Comparison of ENCODE assay signal across 2 cellular contexts in genomic region chr11:35363246-35364100, GRCh38.
TF ChIP-seq lines count a peak whose summit lies in the region.

No MANE protein-coding gene starts in this region.

TF ChIP-seq in IMR-90, 13 proteins besides CTCF, POLR2A, EP300 and RAD21:
- TF ChIP-seq, protein P1, sequence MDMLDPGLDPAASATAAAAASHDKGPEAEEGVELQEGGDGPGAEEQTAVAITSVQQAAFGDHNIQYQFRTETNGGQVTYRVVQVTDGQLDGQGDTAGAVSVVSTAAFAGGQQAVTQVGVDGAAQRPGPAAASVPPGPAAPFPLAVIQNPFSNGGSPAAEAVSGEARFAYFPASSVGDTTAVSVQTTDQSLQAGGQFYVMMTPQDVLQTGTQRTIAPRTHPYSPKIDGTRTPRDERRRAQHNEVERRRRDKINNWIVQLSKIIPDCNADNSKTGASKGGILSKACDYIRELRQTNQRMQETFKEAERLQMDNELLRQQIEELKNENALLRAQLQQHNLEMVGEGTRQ (IDR thresholded peaks at IDR 0.05; ENCODE audit: low read depth, low read length): no peak
- TF ChIP-seq SMC3 (IDR thresholded peaks at IDR 0.05; ENCODE audit: low read depth, low read length) (no peak), FOS (IDR thresholded peaks at IDR 0.05; ENCODE audit: low read depth, low read length) (no peak), NFE2L2 (IDR thresholded peaks at IDR 0.05; ENCODE audit: low read depth, low read length) (no peak), BHLHE40 (IDR thresholded peaks at IDR 0.05; ENCODE audit: low read depth, low read length) (no peak), RCOR1 (IDR thresholded peaks at IDR 0.05; ENCODE audit: insufficient replicate concordance, low read length) (no peak), MAFK (IDR thresholded peaks at IDR 0.05; ENCODE audit: low read depth, low read length) (no peak), CEBPB (IDR thresholded peaks at IDR 0.05; ENCODE audit: low read depth, low read length) (no peak), MAZ (IDR thresholded peaks at IDR 0.05; ENCODE audit: borderline replicate concordance, low read depth, low read length) (no peak), RFX5 (IDR thresholded peaks at IDR 0.05; ENCODE audit: low read depth, low read length) (no peak), MXI1 (IDR thresholded peaks at IDR 0.05; ENCODE audit: borderline replicate concordance, low read depth, low read length) (no peak), CHD1 (IDR thresholded peaks at IDR 0.05; ENCODE audit: low read depth, low read length) (no peak)
- TF ChIP-seq, protein P2, sequence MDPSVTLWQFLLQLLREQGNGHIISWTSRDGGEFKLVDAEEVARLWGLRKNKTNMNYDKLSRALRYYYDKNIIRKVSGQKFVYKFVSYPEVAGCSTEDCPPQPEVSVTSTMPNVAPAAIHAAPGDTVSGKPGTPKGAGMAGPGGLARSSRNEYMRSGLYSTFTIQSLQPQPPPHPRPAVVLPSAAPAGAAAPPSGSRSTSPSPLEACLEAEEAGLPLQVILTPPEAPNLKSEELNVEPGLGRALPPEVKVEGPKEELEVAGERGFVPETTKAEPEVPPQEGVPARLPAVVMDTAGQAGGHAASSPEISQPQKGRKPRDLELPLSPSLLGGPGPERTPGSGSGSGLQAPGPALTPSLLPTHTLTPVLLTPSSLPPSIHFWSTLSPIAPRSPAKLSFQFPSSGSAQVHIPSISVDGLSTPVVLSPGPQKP (IDR thresholded peaks at IDR 0.05; ENCODE audit: borderline replicate concordance, low read depth, low read length): no peak
TF ChIP-seq in IMR-90: peak in this region for 0.

TF ChIP-seq in HepG2, 621 proteins besides CTCF, POLR2A, EP300 and RAD21:
- TF ChIP-seq ZFP36 (IDR thresholded peaks at IDR 0.05; ENCODE audit: borderline replicate concordance, low read depth, low read length, partially characterized antibody) (no peak), AKNA (CRISPR knock-in tag; IDR thresholded peaks at IDR 0.05; ENCODE audit: borderline replicate concordance) (no peak), ZNF782 (CRISPR knock-in tag; IDR thresholded peaks at IDR 0.05; ENCODE audit: borderline replicate concordance) (no peak), ETV5 (CRISPR knock-in tag; IDR thresholded peaks at IDR 0.05; ENCODE audit: borderline replicate concordance) (no peak), HNRNPLL (IDR thresholded peaks at IDR 0.05; ENCODE audit: low read depth, low read length, poor library complexity, severe bottlenecking) (no peak), CCDC6 (CRISPR knock-in tag; IDR thresholded peaks at IDR 0.05) (no peak), GABPA (IDR thresholded peaks at IDR 0.05; ENCODE audit: low read depth, low read length) (no peak), GABPA (CRISPR knock-in tag; IDR thresholded peaks at IDR 0.05; ENCODE audit: low read depth) (no peak), ZNF691 (CRISPR knock-in tag; IDR thresholded peaks at IDR 0.05; ENCODE audit: borderline replicate concordance, low read depth) (no peak), ZNF24 (IDR thresholded peaks at IDR 0.05) (no peak), ZNF703 (CRISPR knock-in tag; IDR thresholded peaks at IDR 0.05; ENCODE audit: borderline replicate concordance) (no peak), PAXIP1 (CRISPR knock-in tag; conservative IDR thresholded peaks at IDR 0.05) (no peak), KLF11 (CRISPR knock-in tag; IDR thresholded peaks at IDR 0.05) (no peak), GATAD1 (CRISPR knock-in tag; IDR thresholded peaks at IDR 0.05) (no peak), ZNF776 (CRISPR knock-in tag; IDR thresholded peaks at IDR 0.05) (no peak), ZNF431 (CRISPR knock-in tag; IDR thresholded peaks at IDR 0.05; ENCODE audit: borderline replicate concordance, low read depth) (no peak), SOX6 (IDR thresholded peaks at IDR 0.05) (no peak), SOX6 (CRISPR knock-in tag; IDR thresholded peaks at IDR 0.05) (no peak)
- TF ChIP-seq, protein P1 (IDR thresholded peaks at IDR 0.05; ENCODE audit: low read depth, low read length): no peak
- TF ChIP-seq, protein P1 (CRISPR knock-in tag; IDR thresholded peaks at IDR 0.05; ENCODE audit: borderline replicate concordance): no peak
